8 cellular contexts compared by ENCODE assay signal in the genomic region with DNA sequence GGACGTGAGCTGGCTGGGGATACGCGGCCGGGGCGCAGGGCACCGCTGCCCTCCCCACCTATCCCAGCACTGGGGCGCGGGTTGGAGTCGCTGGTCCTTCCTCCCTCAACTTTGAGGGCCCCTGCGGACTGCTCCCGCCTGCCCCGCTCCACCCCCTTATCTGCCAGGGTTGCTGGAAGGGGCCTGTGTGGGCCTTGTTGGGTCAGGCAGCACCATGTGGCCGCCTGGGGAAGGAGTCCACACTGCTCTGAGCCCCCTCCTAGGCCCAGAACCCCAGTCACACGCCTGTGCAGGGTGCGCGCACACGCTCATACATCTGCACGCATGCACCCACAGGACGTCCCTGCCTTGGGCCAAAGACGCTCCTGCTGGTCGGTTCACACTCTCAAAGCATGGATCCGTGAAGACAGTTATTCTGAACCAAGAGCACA. TPM values are rescaled to one million over a fixed set of nuclear protein-coding genes. Genes with fewer than 3 reads are reported as not detected.
DNase-seq lines count a peak whose midpoint lies in the region; ATAC-seq, FAIRE-seq and TF ChIP-seq lines count a peak whose summit lies in the region.

No MANE protein-coding gene starts in this region.

- no peak overlapping the region for H3K23ac ChIP-seq in H1 (ENCODE audit: insufficient read length)

- H2AK5ac ChIP-seq in H1 (ENCODE audit: low read depth, low read length): peak overlapping the region; percentile 43; the same call in 1 of the 2 replicates

- H2BK20ac ChIP-seq in H1 (ENCODE audit: low read length): no peak overlapping the region

- FAIRE-seq in H1 (lab: Jason Lieb, UNC): no peak

- H3K4me3 Mint-ChIP-seq in naive thymus-derived CD8-positive, alpha-beta T cell: peak overlapping the region; percentile 46 to 71 (median 58)
- H3K4me3 Mint-ChIP-seq in activated CD8-positive, alpha-beta memory T cell treated with anti-CD3 and anti-CD28 coated beads, Interleukin-2, amount 10 ng/mL, durations not matched to agents 7 days and 5 days: no peak overlapping the region

- no peak for ATAC-seq in naive thymus-derived CD8-positive, alpha-beta T cell
- no peak for ATAC-seq in activated CD8-positive, alpha-beta memory T cell treated with anti-CD3 and anti-CD28 coated beads, Interleukin-2, amount 10 ng/mL, durations not matched to agents 7 days and 5 days
- ATAC-seq in left colon: no peak

- H3K4me1 ChIP-seq in ACC112 (ENCODE audit: control insufficient read depth, insufficient read depth, low read length, unreplicated experiment) (peaks cover 9% of the 10 kb centered on the region), H1 (replicated peaks in 1 of 4; ENCODE audit: control insufficient read depth in 3 of 4, insufficient read depth in 4 of 4, low read length in 3 of 4) (peaks cover 10 to 51% (median 33%) of the 10 kb centered on the region in 4 experiments)

- 0 out of 3 replicates have a peak, but pooled peaks of 1 of the 2 experiments have one; percentile 26 for TF ChIP-seq POLR2A in H1 (IDR thresholded peaks at IDR 0.05; ENCODE audit: control extremely low read depth in 1 of 2, low read depth in 2 of 2, low read length in 2 of 2)

- H2BK5ac ChIP-seq in H1 (ENCODE audit: low read depth, low read length): no peak overlapping the region

- no peak overlapping the region for H3K27ac Mint-ChIP-seq in naive thymus-derived CD8-positive, alpha-beta T cell
- H3K27ac Mint-ChIP-seq in activated CD8-positive, alpha-beta memory T cell treated with anti-CD3 and anti-CD28 coated beads, Interleukin-2, amount 10 ng/mL, durations not matched to agents 7 days and 5 days: no peak overlapping the region

- H4K20me1 ChIP-seq in H1 (replicated peaks in 1 of 2; ENCODE audit: control insufficient read depth in 1 of 2, insufficient read depth in 2 of 2, low read length in 2 of 2): peaks cover 2 to 22% of the 10 kb centered on the region in 2 experiments

- 21% methylated on average over 19 of the region's 22 CpGs; no CpG with 5 or more reads in 1 of the 2 experiments for WGBS in H1 (ENCODE audit: extremely low coverage in 1 of 2, insufficient coverage in 1 of 2, insufficient read length in 1 of 2, insufficient replicate concordance in 2 of 2, low coverage in 1 of 2, low lambda C conversion rate in 2 of 2, missing lambda C conversion rate in 1 of 2), 2 experiments

- H2BK120ac ChIP-seq in H1 (replicated peaks; ENCODE audit: low read depth, low read length): no peak overlapping the region

- peaks cover 0 to 4% (median 0%) of the 10 kb centered on the region in 9 donors for H3K9me3 Mint-ChIP-seq in naive thymus-derived CD8-positive, alpha-beta T cell
- H3K9me3 Mint-ChIP-seq in activated CD8-positive, alpha-beta memory T cell treated with anti-CD3 and anti-CD28 coated beads, Interleukin-2, amount 10 ng/mL, durations not matched to agents 7 days and 5 days (ENCODE audit: low read depth): no peaks in the 10 kb centered on the region

- H3K4me3 ChIP-seq in ACC112 (ENCODE audit: low read depth, low read length) (peak overlapping the region; percentile 85), MG63 (peak overlapping the region; percentile 76), H1 (ENCODE audit: extremely low read depth in 1 of 4, insufficient read depth in 2 of 4, low read depth in 3 of 4, low read length in 4 of 4) (peak overlapping the region; percentile 41 to 73 (median 51))

- H2AFZ ChIP-seq in ACC112 (ENCODE audit: low read length, unreplicated experiment): peak overlapping the region; percentile 26
- H2AFZ ChIP-seq in H1 (ENCODE audit: low read length): no peak overlapping the region; the same call in 1 of the 2 replicates

- intact Hi-C loops in left colon (cut with DNase I, micrococcal nuclease): no loop called here

- H4K8ac ChIP-seq in H1 (ENCODE audit: extremely low read depth, insufficient read depth, low read length): peak overlapping the region; percentile 60; the same call in 1 of the 2 replicates

- peak overlapping the region; percentile 82 to 83 for H3K4me2 ChIP-seq in H1 (ENCODE audit: insufficient read depth in 1 of 2, low read depth in 2 of 2, low read length in 2 of 2)

- H3K36me3 Mint-ChIP-seq in naive thymus-derived CD8-positive, alpha-beta T cell: no peaks in the 10 kb centered on the region
- no peaks in the 10 kb centered on the region for H3K36me3 Mint-ChIP-seq in activated CD8-positive, alpha-beta memory T cell treated with anti-CD3 and anti-CD28 coated beads, Interleukin-2, amount 10 ng/mL, durations not matched to agents 7 days and 5 days

- peaks cover 20 to 84% (median 56%) of the 10 kb centered on the region in 5 donors for H3K27me3 Mint-ChIP-seq in naive thymus-derived CD8-positive, alpha-beta T cell
- H3K27me3 Mint-ChIP-seq in activated CD8-positive, alpha-beta memory T cell treated with anti-CD3 and anti-CD28 coated beads, Interleukin-2, amount 10 ng/mL, durations not matched to agents 7 days and 5 days: peaks cover 49% of the 10 kb centered on the region

- no peak for TF ChIP-seq CTCF in H1 (IDR thresholded peaks at IDR 0.05; ENCODE audit: control extremely low read depth in 1 of 3, insufficient read depth in 1 of 3, low read depth in 1 of 3, low read length in 3 of 3)

- H3K27me3 ChIP-seq in ACC112 (ENCODE audit: insufficient read depth, low read length) (no peaks in the 10 kb centered on the region), MG63 (no peaks in the 10 kb centered on the region), H1 (replicated peaks in 1 of 4; ENCODE audit: control insufficient read depth in 3 of 4, extremely low read depth in 1 of 4, insufficient read depth in 3 of 4, low read length in 3 of 4) (peaks cover 0 to 18% (median 13%) of the 10 kb centered on the region in 4 experiments; a peak in 5 of 7 replicates)

- H3K27ac ChIP-seq in ACC112 (ENCODE audit: low read depth, low read length) (no peak overlapping the region), H1 (ENCODE audit: low read depth, low read length) (no peak overlapping the region)

- H3K36me3 ChIP-seq in ACC112 (ENCODE audit: insufficient read depth, low read length) (no peaks in the 10 kb centered on the region), MG63 (peaks cover 6% of the 10 kb centered on the region), H1 (ENCODE audit: control insufficient read depth in 2 of 4, insufficient read depth in 4 of 4, low read length in 3 of 4) (no peaks in the 10 kb centered on the region)

- no peak overlapping the region for H4K5ac ChIP-seq in H1 (ENCODE audit: insufficient read length, low read depth, low read length)

- H3K4ac ChIP-seq in H1 (replicated peaks; ENCODE audit: insufficient read length, low read depth, low read length): no peak overlapping the region

- peak overlapping the region; percentile 88; the same call in 1 of the 2 replicates for H2BK15ac ChIP-seq in H1 (ENCODE audit: low read length)

- H3K23me2 ChIP-seq in H1 (ENCODE audit: low read depth, low read length): peaks cover 10% of the 10 kb centered on the region; the same call in 1 of the 2 replicates

- H2BK12ac ChIP-seq in H1 (ENCODE audit: low read depth, low read length): 0 out of 2 replicates have a peak overlapping the region, but pooled peaks have one; percentile 43

- H3K9ac ChIP-seq in H1 (replicated peaks in 1 of 4; ENCODE audit: extremely low read depth in 1 of 4, low read depth in 3 of 4, low read length in 3 of 4): peak overlapping the region in 2 of 4 experiments; percentile 51 to 54; a peak in 4 of 7 replicates

- peak overlapping the region; percentile 11 for H3K14ac ChIP-seq in H1 (ENCODE audit: insufficient read length)

- H3K79me1 ChIP-seq in H1 (ENCODE audit: low read depth, low read length): peaks cover 19% of the 10 kb centered on the region

- CTCF ChIA-PET in H1 (lab: Charles Lee; ENCODE audit: partially characterized antibody): interaction anchor here (0.6 to 30.2 kb wide), 8 partner anchors 10 to 75 kb away, joined by 4 to 1283 read pairs (median 8); no protein-coding TSS in a partner anchor
- CTCF ChIA-PET in activated CD8-positive, alpha-beta memory T cell treated with anti-CD3 and anti-CD28 coated beads, Interleukin-2, amount 10 ng/mL, durations not matched to agents 7 days and 5 days (lab: Charles Lee): interaction anchor here (2.2 kb wide), 1 partner anchor 9 kb away, joined by 6 read pairs; no protein-coding TSS in a partner anchor

- H3K79me2 ChIP-seq in ACC112 (ENCODE audit: control insufficient read depth, insufficient read depth, low read length, unreplicated experiment) (peaks cover 25% of the 10 kb centered on the region), H1 (ENCODE audit: control insufficient read depth in 1 of 2, insufficient read depth in 2 of 2, low read length in 2 of 2) (peaks cover 0 to 13% of the 10 kb centered on the region in 2 experiments; a peak in 1 of 4 replicates)

- no peak overlapping the region for H3K56ac ChIP-seq in H1 (replicated peaks; ENCODE audit: insufficient read length, low read depth, low read length)

- H3K9me3 ChIP-seq in MG63 (no peaks in the 10 kb centered on the region), H1 (ENCODE audit: insufficient read depth in 2 of 2, low read depth in 1 of 2, low read length in 1 of 2) (no peaks in the 10 kb centered on the region)

- POLR2A ChIA-PET in H1 (lab: Charles Lee; ENCODE audit: partially characterized antibody): interaction anchor here (0.9 to 3.0 kb wide), 9 partner anchors 10 to 189 kb away, joined by 3 to 9 read pairs (median 4); no protein-coding TSS in a partner anchor
- POLR2A ChIA-PET in naive thymus-derived CD8-positive, alpha-beta T cell (lab: Charles Lee): no interaction called here

- H3K18ac ChIP-seq in H1 (ENCODE audit: extremely low read depth, low read length): no peak overlapping the region; the same call in 1 of the 2 replicates

- H4K91ac ChIP-seq in H1 (replicated peaks; ENCODE audit: insufficient read length, low read length): peak overlapping the region; percentile 69

- no peak for TF ChIP-seq RAD21 in H1 (IDR thresholded peaks at IDR 0.05 in 1 of 2, conservative IDR thresholded peaks at IDR 0.05 in 1 of 2; ENCODE audit: low read depth in 2 of 2, low read length in 2 of 2)

- TF ChIP-seq EP300 in H1 (IDR thresholded peaks at IDR 0.05; ENCODE audit: borderline replicate concordance in 1 of 2, low read depth in 2 of 2, low read length in 2 of 2): no peak

- DNase-seq in MG63: peak; percentile 40
- peak in 1 of 2 experiments; percentile 73 for DNase-seq in H1 (ENCODE audit: low read depth in 1 of 2, low spot score in 2 of 2)
- no peak for DNase-seq in naive thymus-derived CD8-positive, alpha-beta T cell
- no peak for DNase-seq in globus pallidus (ENCODE audit: low spot score)
- DNase-seq in activated CD8-positive, alpha-beta memory T cell treated with anti-CD3 and anti-CD28 coated beads, Interleukin-2, amount 10 ng/mL, durations not matched to agents 7 days and 5 days: no peak
- no peak for DNase-seq in NCI-H2196 (lab: John Stamatoyannopoulos, UW; ENCODE audit: unreplicated experiment)
- DNase-seq in left colon: no peak

- peaks cover 0 to 8% (median 4%) of the 10 kb centered on the region in 4 donors for H3K4me1 Mint-ChIP-seq in naive thymus-derived CD8-positive, alpha-beta T cell
- no peaks in the 10 kb centered on the region for H3K4me1 Mint-ChIP-seq in activated CD8-positive, alpha-beta memory T cell treated with anti-CD3 and anti-CD28 coated beads, Interleukin-2, amount 10 ng/mL, durations not matched to agents 7 days and 5 days

RNA-seq across cellular contexts. Expression of a gene that starts 0.6 kb away (rescaled TPM):
- 19.2 and 23.6 TPM in 2 replicates for total RNA-seq in MG63 (2014; rRNA removed; shearing (Covaris generic); ENCODE audit: low replicate concordance)
- 29.9 and 31.3 TPM in 2 replicates for total RNA-seq in H1 (2021; fragmentation: NEBNext Ultra II Directional; extraction: Animal tissue kit (Norgen Biotek cat#: 25700))
- polyA plus RNA-seq in H1 (2011; rRNA removed): 14.8 and 15.3 TPM in 2 replicates
- 19.8 TPM for polyA plus RNA-seq in H1 (2011; cell fraction: cytosol; rRNA removed)
- polyA plus RNA-seq in H1 (2011; cell fraction: nucleus; rRNA removed): 34.3 TPM
- polyA plus RNA-seq in H1 (2012, experiment 1 of 2): 16.3 to 20.5 TPM (median 20.1 TPM) in 4 replicates
- 5.1 TPM for polyA plus RNA-seq in H1 (2012, experiment 2 of 2)
- 12.3 TPM for polyA plus RNA-seq in H1 (2013, experiment 1 of 2)
- polyA plus RNA-seq in H1 (2013, experiment 2 of 2): 11.4 TPM
- polyA minus RNA-seq in H1 (2011; rRNA and poly(A)+ RNA removed): 29.7 and 37.5 TPM in 2 replicates
- 26.1 TPM for polyA minus RNA-seq in H1 (2011; cell fraction: cytosol; rRNA and poly(A)+ RNA removed)
- polyA minus RNA-seq in H1 (2011; cell fraction: nucleus; rRNA and poly(A)+ RNA removed): 16.7 TPM
- total RNA-seq in naive thymus-derived CD8-positive, alpha-beta T cell: not detected
- polyA plus RNA-seq in naive thymus-derived CD8-positive, alpha-beta T cell: under 1 TPM in 2 of 3 donors, not detected in 1; 0.05 to 0.18 TPM
- total RNA-seq in activated CD8-positive, alpha-beta memory T cell treated with anti-CD3 and anti-CD28 coated beads, Interleukin-2, amount 10 ng/mL, durations not matched to agents 7 days and 5 days: under 1 TPM; 0.07 to 0.09 TPM
- total RNA-seq in left colon: 1 to 10 TPM in 1 of 2 donors, under 1 TPM in 1; 0.89 to 2.2 TPM
